In the genomic region with DNA sequence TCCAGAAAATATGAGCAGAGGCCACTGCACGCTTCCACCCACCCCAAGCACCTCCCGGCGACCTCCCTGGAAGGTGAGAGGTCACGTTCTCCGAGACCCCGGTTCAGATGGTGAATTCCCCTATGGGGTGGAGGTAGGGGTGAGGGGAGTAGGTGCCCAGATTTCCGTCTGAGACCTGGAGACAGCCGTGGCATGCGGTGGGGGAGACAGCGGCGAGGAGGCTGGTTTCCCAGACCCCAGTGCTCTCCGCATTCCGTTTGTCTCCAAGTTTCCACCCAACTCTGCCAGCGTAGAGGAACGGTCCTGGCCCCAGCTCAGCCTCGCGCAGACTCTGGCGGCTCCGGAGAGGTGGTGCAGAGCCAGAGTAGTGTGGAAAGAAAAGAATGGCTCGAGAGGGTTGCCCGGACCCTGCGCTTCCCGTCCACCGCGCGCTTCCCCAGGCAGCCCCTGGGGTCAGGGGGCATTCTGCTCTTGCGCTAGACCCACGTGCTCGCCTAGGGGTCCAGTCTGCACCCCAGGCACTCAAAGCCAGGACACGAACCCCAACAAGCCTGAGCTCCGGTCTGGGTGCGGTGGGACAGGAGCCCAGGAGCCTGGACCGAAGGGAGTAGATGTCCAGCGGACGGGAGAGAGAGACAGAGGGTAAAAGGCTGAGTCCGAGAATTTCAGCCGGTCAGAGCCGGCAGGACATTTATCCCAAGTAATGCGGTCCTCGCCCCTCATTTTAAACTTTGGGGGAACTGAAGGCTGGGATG, we compare ENCODE assay signal across 8 cellular contexts. TPM values are rescaled to one million over a fixed set of nuclear protein-coding genes. Genes with fewer than 3 reads are reported as not detected.
DNase-seq lines count a peak whose midpoint lies in the region; ATAC-seq and TF ChIP-seq lines count a peak whose summit lies in the region.

No MANE protein-coding gene starts in this region.

- H3K27me3 ChIP-seq in AG04450 (ENCODE audit: control insufficient read depth, insufficient read depth, low read length) (peaks cover 3% of the 10 kb centered on the region), HL-60 (ENCODE audit: insufficient read depth, poor library complexity, severe bottlenecking) (peaks cover 15% of the 10 kb centered on the region), adrenal gland (no peaks in the 10 kb centered on the region), trophoblast cell (ENCODE audit: insufficient read depth, low read length) (no peaks in the 10 kb centered on the region)

- no peak overlapping the region for H3K23ac ChIP-seq in trophoblast cell (ENCODE audit: low read length)

- no peak overlapping the region for H4K91ac ChIP-seq in trophoblast cell (ENCODE audit: low read depth, low read length)

- H3K4ac ChIP-seq in trophoblast cell (ENCODE audit: low read depth, low read length) = peak overlapping the region; percentile 13

- peak overlapping the region; percentile 93 for H3K27ac ChIP-seq in AG04450 (ENCODE audit: low read depth, low read length)
- no peak overlapping the region for H3K27ac ChIP-seq in HL-60 (replicated peaks)
- peak overlapping the region; percentile 60 to 97 (median 94) for H3K27ac ChIP-seq in adrenal gland
- H3K27ac ChIP-seq in trophoblast cell (ENCODE audit: low read depth, low read length) = peak overlapping the region; percentile 50

- H3K4me2 ChIP-seq in trophoblast cell (ENCODE audit: low read length) = peak overlapping the region; percentile 94

- peak overlapping the region; percentile 37 for H2BK5ac ChIP-seq in trophoblast cell (ENCODE audit: low read depth, low read length, poor library complexity)

- POLR2A ChIA-PET in AG04450 (lab: Yijun Ruan, JAX) = interaction anchor here (0.8 to 2.9 kb wide), 5 partner anchors 17 to 205 kb away, joined by 4 to 13 read pairs (median 6); no protein-coding TSS in a partner anchor

- H3K9me3 ChIP-seq in AG04450 (ENCODE audit: control insufficient read depth, insufficient read depth, low read length) (no peaks in the 10 kb centered on the region), adrenal gland (replicated peaks in 1 of 3) (no peaks in the 10 kb centered on the region), trophoblast cell (ENCODE audit: insufficient read depth, low read depth, low read length) (no peaks in the 10 kb centered on the region)

- peak in 1 of 2 donors; percentile 3 for TF ChIP-seq POLR2A in adrenal gland (IDR thresholded peaks at IDR 0.05)

- CTCF ChIA-PET in AG04450 (lab: Charles Lee) = interaction anchor here (0.6 to 1.5 kb wide), 4 partner anchors 196 to 248 kb away, joined by 3 to 14 read pairs (median 4); no protein-coding TSS in a partner anchor

- intact Hi-C loops in adrenal gland (cut with DNase I) (loop anchor here (5.0 kb wide), 1 partner anchor 241 kb away; no protein-coding TSS in a partner anchor), left ventricle myocardium superior (cut with micrococcal nuclease) (loop anchor here (10.0 kb wide), 2 partner anchors 174 to 244 kb away; no protein-coding TSS in a partner anchor)

- peak overlapping the region; percentile 74 for H3K9ac ChIP-seq in trophoblast cell (ENCODE audit: low read length)

- peaks cover 7% of the 10 kb centered on the region for H3K79me2 ChIP-seq in trophoblast cell (ENCODE audit: control insufficient read depth, insufficient read depth, low read length, poor library complexity)

- no peak for DNase-seq in AG04450 (ENCODE audit: low read depth, low spot score)
- no peak for DNase-seq in HL-60 (ENCODE audit: low read depth in 1 of 2, low spot score in 1 of 2)
- peak; percentile 58 to 77 (median 71) for DNase-seq in adrenal gland
- DNase-seq in left ventricle myocardium superior = peak; percentile 75
- peak in 1 of 2 donors; percentile 61 for DNase-seq in trophoblast cell
- DNase-seq in stimulated activated CD4-positive, alpha-beta T cell treated with anti-CD3 and anti-CD28 coated beads, Interleukin-4, amount 100 ng/mL, for 4 hours = no peak

- peak; percentile 38; the same call in 1 of the 2 replicates for TF ChIP-seq CTCF in AG04450 (IDR thresholded peaks at IDR 0.05; ENCODE audit: low read depth, low read length)
- no peak for TF ChIP-seq CTCF in HL-60 (IDR thresholded peaks at IDR 0.05; ENCODE audit: insufficient read depth, low read length)
- TF ChIP-seq CTCF in adrenal gland (IDR thresholded peaks at IDR 0.05) = peak in 3 of 6 experiments; percentile 15 to 50 (median 48)

- H3K14ac ChIP-seq in trophoblast cell (ENCODE audit: low read length) = peak overlapping the region; percentile 17

- ATAC-seq in left ventricle myocardium superior (peak; percentile 32), GM21723 (IDR thresholded peaks at IDR 0.05; ENCODE audit: unreplicated experiment) (no peak), GM18520 (IDR thresholded peaks at IDR 0.05; ENCODE audit: unreplicated experiment) (no peak)

- H2BK120ac ChIP-seq in trophoblast cell (ENCODE audit: insufficient read depth, low read length, poor library complexity) = peak overlapping the region; percentile 4

- H3K79me1 ChIP-seq in trophoblast cell (ENCODE audit: low read length) = peaks cover 17% of the 10 kb centered on the region

- H3K18ac ChIP-seq in trophoblast cell (ENCODE audit: low read length) = peak overlapping the region; percentile 34

- peak overlapping the region; percentile 7 for H2BK12ac ChIP-seq in trophoblast cell (ENCODE audit: low read length)

- H3K36me3 ChIP-seq in adrenal gland (replicated peaks in 1 of 2) = peaks cover 0 to 20% of the 10 kb centered on the region in 2 donors
- H3K36me3 ChIP-seq in trophoblast cell (ENCODE audit: control insufficient read depth in 1 of 2, insufficient read depth in 2 of 2, low read length in 2 of 2) = peaks cover 9 to 13% of the 10 kb centered on the region in 2 experiments

- WGBS in adrenal gland, 4 donors = 5 to 11% (median 5%) methylated on average over 26 to 40 of the region's 40 CpGs
- no CpG with 5 or more reads among the region's 40 CpGs for WGBS in trophoblast cell (ENCODE audit: extremely low coverage, insufficient coverage, insufficient read length)

- H2AK5ac ChIP-seq in trophoblast cell (ENCODE audit: low read length) = no peak overlapping the region

- H4K12ac ChIP-seq in trophoblast cell (ENCODE audit: low read depth, low read length) = no peak overlapping the region

- H3K4me1 ChIP-seq in adrenal gland (replicated peaks in 1 of 2) = peaks cover 13 to 45% of the 10 kb centered on the region in 2 donors
- H3K4me1 ChIP-seq in trophoblast cell (ENCODE audit: control insufficient read depth in 1 of 2, insufficient read depth in 2 of 2, low read length in 2 of 2) = peaks cover 4 to 18% of the 10 kb centered on the region in 2 experiments

- H2AFZ ChIP-seq in trophoblast cell (ENCODE audit: insufficient read depth, low read length, poor library complexity) = peak overlapping the region; percentile 7

- H4K8ac ChIP-seq in trophoblast cell (ENCODE audit: low read depth, low read length) = peak overlapping the region; percentile 10

- H3K4me3 ChIP-seq in AG04450 (ENCODE audit: low read depth, low read length) (peak overlapping the region; percentile 88), HL-60 (replicated peaks; ENCODE audit: insufficient read depth, low read length) (peak overlapping the region; percentile 45), adrenal gland (peak overlapping the region in 3 of 4 donors; percentile 52 to 72 (median 54)), trophoblast cell (ENCODE audit: low read depth, low read length) (peak overlapping the region; percentile 73)

RNA-seq across cellular contexts. Expression of a gene that starts 3.9 kb away (rescaled TPM):
- polyA plus RNA-seq in AG04450 (2011; rRNA removed) = 204 and 225 TPM in 2 replicates
- 274 and 352 TPM in 2 replicates for polyA minus RNA-seq in AG04450 (2011; rRNA and poly(A)+ RNA removed)
- 100 to 1,000 TPM in 2 of 8 donors, 10 to 100 TPM in 6; 35.7 to 142 (median 91.7) TPM for total RNA-seq in adrenal gland
- polyA plus RNA-seq in adrenal gland = 10 to 100 TPM; 17.1 to 54.1 (median 45.6) TPM
- 179 TPM for total RNA-seq in left ventricle myocardium superior
- 66.8 and 70.1 TPM in 2 replicates for polyA plus RNA-seq in trophoblast cell (2013)

Comparison
In these comparisons a context has a peak if more than half of its experiments do, and no peak if none do; other contexts are left out.
1. DNase-seq: peak in adrenal gland (7 of 7) and left ventricle myocardium superior (single experiment); none in AG04450 (single experiment), HL-60 (0 of 2) and stimulated activated CD4-positive, alpha-beta T cell treated with anti-CD3 and anti-CD28 coated beads, Interleukin-4, amount 100 ng/mL, for 4 hours (0 of 2).
2. Peak in every context shown above with its lines, with median percentiles within 50 percentile points of each other: H3K4me3 ChIP-seq.